Comparison of ENCODE assay signal across 24 cellular contexts in genomic region chr3:53798144-53798543, GRCh38. TPM values are rescaled to one million over a fixed set of nuclear protein-coding genes. Genes with fewer than 3 reads are reported as not detected.
"Had no signal": no experiment of that assay in that cellular context is flagged by ENCODE, and none has a peak within 500 bp of the region (broad histone marks: within the 10 kb centered on the region; RNA-seq: fewer than 3 reads in every experiment).

No MANE protein-coding gene starts in this region.

- ATAC-seq: K562, T-cell had no signal

- H3K27ac ChIP-seq: KMS-11 had no signal

- H3K27ac Mint-ChIP-seq: IgD-negative memory B cell, T-cell had no signal

- H3K4me1 Mint-ChIP-seq: IgD-negative memory B cell, T-cell had no signal

- H3K4me3 Mint-ChIP-seq: IgD-negative memory B cell, T-cell had no signal

- H3K9me3 Mint-ChIP-seq: IgD-negative memory B cell, T-cell had no signal

- DNase-seq: Kasumi-1, MM.1S, NCI-H1092 treated with DMSO at 0.1 percent for 48 hours, NCI-H1436, NCI-H187, NCI-H2029, NCI-H2081 treated with DMSO at 0.1 percent for 48 hours, NCI-H2171, NCI-H226, NCI-H446, NCI-H510A, NCI-H524 treated with DMSO at 0.1 percent for 48 hours, NCI-H69, NCI-H774, Right ventricle myocardium superior, RPMI8226, SK-N-SH, SW 1271, T-cell had no signal

- H3K9me3 ChIP-seq: SK-N-SH had no signal

- H3K4me3 ChIP-seq: K562 had no signal

- H3K36me3 Mint-ChIP-seq: IgD-negative memory B cell, T-cell had no signal

- H3K9ac ChIP-seq: KMS-11, SK-N-SH had no signal

- FAIRE-seq: K562, RCC 7860 had no signal

- H3K4me2 ChIP-seq: KMS-11, SK-N-SH had no signal

RNA-seq across cellular contexts. Expression of gene IL17RB, which starts 48.2 kb away (rescaled TPM):
- total RNA-seq: SK-MEL-5 had no signal
